Comparison of ENCODE assay signal across 14 cellular contexts in genomic region chr6:47196113-47196512, GRCh38.
"Had no signal": no experiment of that assay in that cellular context is flagged by ENCODE, and none has a peak within 500 bp of the region (broad histone marks: within the 10 kb centered on the region; RNA-seq: fewer than 3 reads in every experiment).

No MANE protein-coding gene starts in this region.

- H3K9me3 ChIP-seq: heart left ventricle, mucosa of descending colon, neutrophil had no signal

- H3K27me3 ChIP-seq: heart left ventricle, neutrophil had no signal

- H3K36me3 ChIP-seq: heart left ventricle, neutrophil had no signal

- H3K4me3 Mint-ChIP-seq: central memory CD8-positive, alpha-beta T cell; dendritic cell treated with granulocyte-macrophage colony-stimulating factor and Interleukin-4, amounts not matched to agents 40 ng/mL and 50 ng/mL, for 4 days; nephron progenitor cell; type B pancreatic cell had no signal

- H3K4me1 Mint-ChIP-seq: central memory CD8-positive, alpha-beta T cell; nephron progenitor cell had no signal

- H3K36me3 Mint-ChIP-seq: type B pancreatic cell had no signal

- H3K9me3 Mint-ChIP-seq: dendritic cell treated with granulocyte-macrophage colony-stimulating factor and Interleukin-4, amounts not matched to agents 40 ng/mL and 50 ng/mL, for 4 days; nephron progenitor cell had no signal

- H3K27ac ChIP-seq: neutrophil had no signal

- H3K27me3 Mint-ChIP-seq: central memory CD8-positive, alpha-beta T cell had no signal

- H3K4me3 ChIP-seq: heart left ventricle, mucosa of descending colon, smooth muscle cell had no signal

- DNase-seq: effector CD4-positive, alpha-beta T cell; heart left ventricle; hippocampal formation; kidney glomerular epithelial cell; mucosa of descending colon; nephron progenitor cell; posterior cingulate gyrus; stimulated activated CD4-positive, alpha-beta T cell treated with anti-CD3 and anti-CD28 coated beads, Interleukin-2, amount 100 ng/mL, for 48 hours; stimulated activated naive CD4-positive, alpha-beta T cell treated with Interleukin-2 at 50 U/mL for 16 hours had no signal

- H3K27ac Mint-ChIP-seq: dendritic cell treated with granulocyte-macrophage colony-stimulating factor and Interleukin-4, amounts not matched to agents 40 ng/mL and 50 ng/mL, for 4 days; nephron progenitor cell; type B pancreatic cell had no signal
